Comparison of ENCODE assay signal across 17 cellular contexts in genomic region chr2:62814132-62814531, GRCh38.
A peak's percentile ranks its signal among the peaks of the same experiment; 100 is the strongest.
DNase-seq lines count a peak whose midpoint lies in the region; ATAC-seq, FAIRE-seq and TF ChIP-seq lines count a peak whose summit lies in the region.
"Had no signal": no experiment of that assay in that cellular context is flagged by ENCODE, and none has a peak within 500 bp of the region (broad histone marks: within the 10 kb centered on the region; RNA-seq: fewer than 3 reads in every experiment).

No MANE protein-coding gene starts in this region.

- H2BK120ac ChIP-seq in IMR-90 (ENCODE audit: low read depth, low read length): no peak overlapping the region

- in situ Hi-C loops in Caki2 (cut with HindIII; ENCODE audit: low pct_unique_long_range_greater_than_20kb, low sequenced_read_pairs): no loop called here
- in situ Hi-C loops in IMR-90 (cut with MboI; ENCODE audit: low sequenced_read_pairs): no loop called here
- in situ Hi-C loops in gastrocnemius medialis (cut with MboI; ENCODE audit: low sequenced_read_pairs in 4 of 4): no loop called here

- H2AK5ac ChIP-seq in IMR-90 (ENCODE audit: low read depth, low read length): no peak overlapping the region

- H3K27me3 ChIP-seq in IMR-90 (ENCODE audit: control insufficient read depth, insufficient read depth, low read length) (no peaks in the 10 kb centered on the region), astrocyte (ENCODE audit: insufficient read depth, low read length) (no peaks in the 10 kb centered on the region), gastrocnemius medialis (no peaks in the 10 kb centered on the region)
- H3K27me3 ChIP-seq: hepatocyte had no signal

- no peak overlapping the region for H3K4ac ChIP-seq in IMR-90 (ENCODE audit: low read depth, low read length)

- H3K9me1 ChIP-seq in IMR-90 (ENCODE audit: insufficient read depth, low read length): peaks cover 13% of the 10 kb centered on the region

- intact Hi-C loops in IMR-90 (cut with micrococcal nuclease): no loop called here
- intact Hi-C loops in gastrocnemius medialis (cut with DNase I; ENCODE audit: low total_unique reads): no loop called here

- POLR2A ChIA-PET in IMR-90 (lab: Charles Lee; ENCODE audit: unreplicated experiment): no interaction called here

- no peak overlapping the region for H2BK20ac ChIP-seq in IMR-90 (ENCODE audit: low read depth, low read length)

- H3K4me2 ChIP-seq in IMR-90 (ENCODE audit: low read depth, low read length) (no peak overlapping the region), astrocyte (ENCODE audit: low read length) (peak overlapping the region; percentile 1)
- H3K4me2 ChIP-seq: hepatocyte had no signal

- H2AFZ ChIP-seq in IMR-90 (replicated peaks; ENCODE audit: low read length, poor library complexity) (no peak overlapping the region), astrocyte (ENCODE audit: low read depth, low read length) (no peak overlapping the region)
- H2AFZ ChIP-seq: hepatocyte, parathyroid adenoma had no signal

- no peaks in the 10 kb centered on the region for H3K9me3 Mint-ChIP-seq in astrocyte (ENCODE audit: unreplicated experiment)

- H4K5ac ChIP-seq in IMR-90 (ENCODE audit: low read depth, low read length): no peak overlapping the region

- BruUV-seq in IMR-90 (replicated peaks; lab: Mats Ljungman, UMichigan): no TSS peak

- TF ChIP-seq RAD21 in IMR-90 (IDR thresholded peaks at IDR 0.05; ENCODE audit: low read length): no peak

- 0 out of 2 replicates have a peak overlapping the region, but pooled peaks have one; percentile 25 for H3K14ac ChIP-seq in IMR-90 (replicated peaks; ENCODE audit: low read depth, low read length)

- ATAC-seq in IMR-90 (ENCODE audit: low read depth) (peak; percentile 41), GM21737 (IDR thresholded peaks at IDR 0.05; ENCODE audit: unreplicated experiment) (no peak), GM19395 (IDR thresholded peaks at IDR 0.05; ENCODE audit: unreplicated experiment) (no peak), gastrocnemius medialis (no peak)
- ATAC-seq: stimulated activated naive CD8-positive, alpha-beta T cell treated with anti-CD3 and anti-CD28 coated beads, Interleukin-15, Interleukin-2, amounts not matched to agents 100 U/mL and 50 U/mL, for 24 hours had no signal

- TF ChIP-seq CTCF in IMR-90 (conservative IDR thresholded peaks at IDR 0.05; ENCODE audit: low read depth, low read length) (no peak), astrocyte (IDR thresholded peaks at IDR 0.05; ENCODE audit: insufficient read depth, low read depth, low read length) (no peak), gastrocnemius medialis (IDR thresholded peaks at IDR 0.05 in 4 of 5, conservative IDR thresholded peaks at IDR 0.05 in 1 of 5) (no peak)

- H3K36me3 Mint-ChIP-seq in astrocyte (ENCODE audit: low read depth, unreplicated experiment): no peaks in the 10 kb centered on the region

- CTCF ChIA-PET in IMR-90 (lab: Yijun Ruan, JAX): no interaction called here

- no peak overlapping the region for H3K27ac ChIP-seq in IMR-90 (ENCODE audit: insufficient read depth, low read length)
- no peak overlapping the region for H3K27ac ChIP-seq in astrocyte (ENCODE audit: low read depth, low read length)
- no peak overlapping the region for H3K27ac ChIP-seq in gastrocnemius medialis
- H3K27ac ChIP-seq: hepatocyte, parathyroid adenoma had no signal

- no peak overlapping the region for H3K27ac Mint-ChIP-seq in astrocyte (ENCODE audit: unreplicated experiment)

- H3K4me1 ChIP-seq in IMR-90 (ENCODE audit: control insufficient read depth, insufficient read depth, low read length): peaks cover 4% of the 10 kb centered on the region
- H3K4me1 ChIP-seq in astrocyte (ENCODE audit: insufficient read depth, low read length): peaks cover 5% of the 10 kb centered on the region
- peaks cover 0 to 10% of the 10 kb centered on the region in 2 donors for H3K4me1 ChIP-seq in gastrocnemius medialis
- H3K4me1 ChIP-seq: parathyroid adenoma had no signal

- H3K56ac ChIP-seq in IMR-90 (ENCODE audit: extremely low read depth, insufficient read depth, low read length): no peak overlapping the region

- dilution Hi-C loops in IMR-90 (cut with HindIII; ENCODE audit: low sequenced_read_pairs, unreplicated experiment): no loop called here

- H4K91ac ChIP-seq in IMR-90 (ENCODE audit: insufficient read depth, low read depth, low read length): no peak overlapping the region

- peak; percentile 23 for DNase-seq in Caki2 (ENCODE audit: low read depth)
- DNase-seq in IMR-90: peak; percentile 76
- DNase-seq in astrocyte (ENCODE audit: low read depth): peak; percentile 43
- peak; percentile 33 for DNase-seq in left kidney (ENCODE audit: low read depth, low spot score)
- DNase-seq in NCI-H146 (lab: John Stamatoyannopoulos, UW): no peak
- no peak for DNase-seq in gastrocnemius medialis
- DNase-seq: activated CD4-positive, alpha-beta T cell treated with anti-CD3 and anti-CD28 coated beads, Interleukin-2, amount 50 U/mL, for 4 hours; activated naive CD4-positive, alpha-beta T cell; Calu3; mesendoderm; NCI-H1694 treated with DMSO at 0.1 percent for 48 hours; stimulated activated CD4-positive, alpha-beta T cell treated with anti-CD3 and anti-CD28 coated beads, Interleukin-2, amount 100 ng/mL, for 48 hours; stimulated activated naive CD8-positive, alpha-beta T cell treated with anti-CD3 and anti-CD28 coated beads, Interleukin-15, Interleukin-2, amounts not matched to agents 100 U/mL and 50 U/mL, for 24 hours had no signal

- FAIRE-seq in astrocyte (lab: Jason Lieb, UNC): no peak

- H3K4me1 Mint-ChIP-seq in astrocyte (ENCODE audit: low read depth, unreplicated experiment): peaks cover 28% of the 10 kb centered on the region

- H3K36me3 ChIP-seq in IMR-90 (ENCODE audit: control insufficient read depth, insufficient read depth, low read length): no peaks in the 10 kb centered on the region
- H3K36me3 ChIP-seq in astrocyte (ENCODE audit: insufficient read depth, low read length): no peaks in the 10 kb centered on the region
- H3K36me3 ChIP-seq in gastrocnemius medialis: no peaks in the 10 kb centered on the region

- H3K27me3 Mint-ChIP-seq in astrocyte (ENCODE audit: low read depth, unreplicated experiment): no peaks in the 10 kb centered on the region

- peaks cover 56% of the 10 kb centered on the region for H3K79me2 ChIP-seq in astrocyte (ENCODE audit: insufficient read depth, low read length)
- H3K79me2 ChIP-seq: hepatocyte, parathyroid adenoma had no signal

- H3K9me3 ChIP-seq in IMR-90 (ENCODE audit: control insufficient read depth, insufficient read depth, low read length) (no peaks in the 10 kb centered on the region), astrocyte (ENCODE audit: insufficient read depth, low read depth, low read length) (no peaks in the 10 kb centered on the region), gastrocnemius medialis (no peaks in the 10 kb centered on the region)

- no peak for TF ChIP-seq POLR2A in IMR-90 (IDR thresholded peaks at IDR 0.05; ENCODE audit: low read depth, low read length)
- TF ChIP-seq POLR2A in gastrocnemius medialis (IDR thresholded peaks at IDR 0.05): no peak

- no peak overlapping the region for H2BK5ac ChIP-seq in IMR-90 (ENCODE audit: low read depth, low read length, poor library complexity, severe bottlenecking)

- no peak overlapping the region for H3K4me3 ChIP-seq in IMR-90 (ENCODE audit: insufficient read depth, low read depth, low read length)
- H3K4me3 ChIP-seq in astrocyte (ENCODE audit: insufficient read depth, low read depth, low read length): no peak overlapping the region
- no peak overlapping the region for H3K4me3 ChIP-seq in gastrocnemius medialis
- H3K4me3 ChIP-seq: hepatocyte had no signal

- H2AK9ac ChIP-seq in IMR-90 (replicated peaks; ENCODE audit: low read depth, low read length, poor library complexity): no peak overlapping the region

- H3K23ac ChIP-seq in IMR-90 (ENCODE audit: low read depth, low read length): no peak overlapping the region

- peaks cover 17% of the 10 kb centered on the region; the same call in 1 of the 2 replicates for H4K20me1 ChIP-seq in IMR-90 (ENCODE audit: insufficient read depth, low read length)
- peaks cover 48% of the 10 kb centered on the region for H4K20me1 ChIP-seq in astrocyte (ENCODE audit: insufficient read depth, low read length)

- H3K9ac ChIP-seq in IMR-90 (ENCODE audit: low read depth, low read length) (no peak overlapping the region), astrocyte (ENCODE audit: low read length) (no peak overlapping the region)
- H3K9ac ChIP-seq: parathyroid adenoma had no signal

- H3K79me1 ChIP-seq in IMR-90 (ENCODE audit: low read depth in 1 of 2, low read length in 2 of 2): peaks cover 32 to 59% of the 10 kb centered on the region in 2 experiments

- no peak overlapping the region for H3K4me3 Mint-ChIP-seq in astrocyte (ENCODE audit: unreplicated experiment)

- no peak overlapping the region for H2BK15ac ChIP-seq in IMR-90 (ENCODE audit: low read depth, low read length)

- H4K8ac ChIP-seq in IMR-90 (ENCODE audit: low read depth in 2 of 2, low read length in 2 of 2): no peak overlapping the region

- no peak overlapping the region for H3K18ac ChIP-seq in IMR-90 (ENCODE audit: low read depth, low read length)

TF ChIP-seq in IMR-90, 13 proteins besides CTCF, POLR2A, EP300 and RAD21:
- TF ChIP-seq NFE2L2 (IDR thresholded peaks at IDR 0.05; ENCODE audit: low read depth, low read length): peak; percentile 46; the same call in 1 of the 2 replicates
- no peak for TF ChIP-seq SMC3 (IDR thresholded peaks at IDR 0.05; ENCODE audit: low read depth, low read length)
- TF ChIP-seq FOS (IDR thresholded peaks at IDR 0.05; ENCODE audit: low read depth, low read length): no peak

Comparison
In these comparisons a context has a peak if more than half of its experiments do, and no peak if none do; other contexts are left out.
1. DNase-seq: peak in Caki2 (single experiment), IMR-90 (single experiment), astrocyte (single experiment) and left kidney (single experiment); none in NCI-H146 (single experiment) and gastrocnemius medialis (0 of 2).